14 cellular contexts compared by ENCODE assay signal in the genomic region with DNA sequence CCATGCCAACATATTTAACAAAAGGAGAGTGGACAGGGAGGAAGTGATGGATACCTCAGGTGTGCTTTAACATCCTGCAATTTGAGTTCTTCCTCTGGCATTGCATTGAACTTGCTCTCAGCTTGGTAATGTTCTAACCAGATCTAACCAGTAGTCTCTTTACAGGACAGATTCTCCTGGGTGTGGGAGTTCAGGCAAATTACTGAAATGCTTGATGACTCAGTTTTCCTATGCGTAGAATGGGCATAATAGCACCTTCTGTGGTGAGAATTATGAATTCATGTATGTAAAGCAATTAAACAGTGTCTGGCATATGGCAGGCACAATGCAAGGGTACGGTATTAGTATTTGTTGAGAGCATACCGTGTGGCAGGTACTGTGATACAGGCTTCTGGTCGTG. TPM values are rescaled to one million over a fixed set of nuclear protein-coding genes. Genes with fewer than 3 reads are reported as not detected.
DNase-seq lines count a peak whose midpoint lies in the region; ATAC-seq and TF ChIP-seq lines count a peak whose summit lies in the region.
"Had no signal": no experiment of that assay in that cellular context is flagged by ENCODE, and none has a peak within 500 bp of the region (broad histone marks: within the 10 kb centered on the region; RNA-seq: fewer than 3 reads in every experiment).

No MANE protein-coding gene starts in this region.

- H3K79me2 ChIP-seq in Karpas-422 (ENCODE audit: low read length) = peaks cover 85% of the 10 kb centered on the region
- H3K79me2 ChIP-seq in neural progenitor cell (ENCODE audit: low read depth) = peaks cover 84% of the 10 kb centered on the region

- intact Hi-C loops in activated T-helper 2 cell treated with anti-CD3 and anti-CD28 coated beads, Interferon-gamma antibody, Interleukin-2, Interleukin-4, amounts not matched to agents 10 μg/mL and 5 μg/mL and 100 μg/mL, durations not matched to agents 14 hours and 24 hours and 36 hours (cut with micrococcal nuclease) = loop anchor here (1.0 to 10.0 kb wide), 6 partner anchors 52 to 769 kb away; no protein-coding TSS in a partner anchor

- H2AFZ ChIP-seq in Karpas-422 (ENCODE audit: low read length) (no peak overlapping the region), neural progenitor cell (replicated peaks) (no peak overlapping the region)

- H4K20me1 ChIP-seq in Karpas-422 (ENCODE audit: insufficient read depth, low read depth, low read length) = no peaks in the 10 kb centered on the region
- H4K20me1 ChIP-seq in neural progenitor cell (ENCODE audit: low read depth) = peaks cover 32% of the 10 kb centered on the region

- H3K4me2 ChIP-seq in Karpas-422 (ENCODE audit: low read depth, low read length, poor library complexity, severe bottlenecking) (peak overlapping the region; percentile 91), neural progenitor cell (no peak overlapping the region)

- no peaks in the 10 kb centered on the region for H3K9me2 ChIP-seq in Karpas-422 (replicated peaks; ENCODE audit: insufficient read depth, low read length)

- H3K4me3 ChIP-seq in Karpas-422 (ENCODE audit: low read length) (peak overlapping the region; percentile 89), neural progenitor cell (no peak overlapping the region)

- H3K27me3 ChIP-seq in Karpas-422 (ENCODE audit: low read length) (no peaks in the 10 kb centered on the region), neural progenitor cell (no peaks in the 10 kb centered on the region)

- H3K4me1 ChIP-seq in Karpas-422 (ENCODE audit: low read length) (peaks cover 81% of the 10 kb centered on the region), neural progenitor cell (peaks cover 28% of the 10 kb centered on the region)

- H3K27me3 Mint-ChIP-seq in activated naive CD4-positive, alpha-beta T cell treated with anti-CD3 and anti-CD28 coated beads, Interleukin-2, amount 50 U/mL, for 24 hours = no peaks in the 10 kb centered on the region
- H3K27me3 Mint-ChIP-seq in activated T-helper 2 cell treated with anti-CD3 and anti-CD28 coated beads, Interferon-gamma antibody, Interleukin-2, Interleukin-4, amounts not matched to agents 10 μg/mL and 5 μg/mL and 100 μg/mL, durations not matched to agents 14 hours and 24 hours and 36 hours (ENCODE audit: low read depth) = no peaks in the 10 kb centered on the region
- peaks cover 2% of the 10 kb centered on the region for H3K27me3 Mint-ChIP-seq in neural progenitor cell (ENCODE audit: insufficient read depth, low read depth)

- peaks cover 30% of the 10 kb centered on the region for H3F3A ChIP-seq in neural progenitor cell (ENCODE audit: low read depth)

- no peaks in the 10 kb centered on the region for H3K9me3 ChIP-seq in Karpas-422 (ENCODE audit: low read length)
- peaks cover 4% of the 10 kb centered on the region for H3K9me3 ChIP-seq in neural progenitor cell (ENCODE audit: low read depth)

- H3K36me3 Mint-ChIP-seq in activated naive CD4-positive, alpha-beta T cell treated with anti-CD3 and anti-CD28 coated beads, Interleukin-2, amount 50 U/mL, for 24 hours = peaks cover 4% of the 10 kb centered on the region
- H3K36me3 Mint-ChIP-seq in activated T-helper 2 cell treated with anti-CD3 and anti-CD28 coated beads, Interferon-gamma antibody, Interleukin-2, Interleukin-4, amounts not matched to agents 10 μg/mL and 5 μg/mL and 100 μg/mL, durations not matched to agents 14 hours and 24 hours and 36 hours (ENCODE audit: low read depth) = peaks cover 41% of the 10 kb centered on the region
- H3K36me3 Mint-ChIP-seq in neural progenitor cell = no peaks in the 10 kb centered on the region
- H3K36me3 Mint-ChIP-seq: mesothelial cell of epicardium had no signal

- peaks cover 25% of the 10 kb centered on the region for H3K36me3 ChIP-seq in Karpas-422 (ENCODE audit: insufficient read depth, low read length)
- no peaks in the 10 kb centered on the region for H3K36me3 ChIP-seq in neural progenitor cell

- H3K27ac ChIP-seq in Karpas-422 (ENCODE audit: low read length) (peak overlapping the region; percentile 91), neural progenitor cell (no peak overlapping the region)

- peak; percentile 41 for ATAC-seq in stimulated activated naive CD8-positive, alpha-beta T cell treated with anti-CD3 and anti-CD28 coated beads, Interleukin-15, Interleukin-2, amounts not matched to agents 100 U/mL and 50 U/mL, for 24 hours
- no peak for ATAC-seq in GM18498 (IDR thresholded peaks at IDR 0.05; ENCODE audit: unreplicated experiment)
- ATAC-seq in GM18520 (IDR thresholded peaks at IDR 0.05; ENCODE audit: unreplicated experiment) = no peak

- H3K27ac Mint-ChIP-seq in activated naive CD4-positive, alpha-beta T cell treated with anti-CD3 and anti-CD28 coated beads, Interleukin-2, amount 50 U/mL, for 24 hours = peak overlapping the region; percentile 46
- peak overlapping the region; percentile 86 for H3K27ac Mint-ChIP-seq in activated T-helper 2 cell treated with anti-CD3 and anti-CD28 coated beads, Interferon-gamma antibody, Interleukin-2, Interleukin-4, amounts not matched to agents 10 μg/mL and 5 μg/mL and 100 μg/mL, durations not matched to agents 14 hours and 24 hours and 36 hours
- H3K27ac Mint-ChIP-seq in neural progenitor cell = no peak overlapping the region
- H3K27ac Mint-ChIP-seq: mesothelial cell of epicardium had no signal

- peak overlapping the region; percentile 23 for H3K4me3 Mint-ChIP-seq in activated naive CD4-positive, alpha-beta T cell treated with anti-CD3 and anti-CD28 coated beads, Interleukin-2, amount 50 U/mL, for 24 hours
- peak overlapping the region; percentile 96 for H3K4me3 Mint-ChIP-seq in activated T-helper 2 cell treated with anti-CD3 and anti-CD28 coated beads, Interferon-gamma antibody, Interleukin-2, Interleukin-4, amounts not matched to agents 10 μg/mL and 5 μg/mL and 100 μg/mL, durations not matched to agents 14 hours and 24 hours and 36 hours (ENCODE audit: low read depth)
- no peak overlapping the region for H3K4me3 Mint-ChIP-seq in neural progenitor cell
- H3K4me3 Mint-ChIP-seq: mesothelial cell of epicardium had no signal

- H3K9ac ChIP-seq in Karpas-422 (ENCODE audit: low read length) (peak overlapping the region; percentile 43), neural progenitor cell (no peak overlapping the region)

- no peak for TF ChIP-seq CTCF in neural progenitor cell (IDR thresholded peaks at IDR 0.05)

- peaks cover 51% of the 10 kb centered on the region for H3K4me1 Mint-ChIP-seq in activated naive CD4-positive, alpha-beta T cell treated with anti-CD3 and anti-CD28 coated beads, Interleukin-2, amount 50 U/mL, for 24 hours
- H3K4me1 Mint-ChIP-seq in activated T-helper 2 cell treated with anti-CD3 and anti-CD28 coated beads, Interferon-gamma antibody, Interleukin-2, Interleukin-4, amounts not matched to agents 10 μg/mL and 5 μg/mL and 100 μg/mL, durations not matched to agents 14 hours and 24 hours and 36 hours (ENCODE audit: low read depth) = peaks cover 52% of the 10 kb centered on the region
- H3K4me1 Mint-ChIP-seq in neural progenitor cell = peaks cover 25% of the 10 kb centered on the region

- DNase-seq in activated naive CD4-positive, alpha-beta T cell treated with Interleukin-2 at 50 U/mL for 16 hours = no peak
- peak; percentile 51 for DNase-seq in Karpas-422
- no peak for DNase-seq in activated T-helper 2 cell treated with anti-CD3 and anti-CD28 coated beads, Interferon-gamma antibody, Interleukin-2, Interleukin-4, amounts not matched to agents 10 μg/mL and 5 μg/mL and 100 μg/mL, durations not matched to agents 14 hours and 24 hours and 36 hours (ENCODE audit: low spot score)
- no peak for DNase-seq in stimulated activated naive CD8-positive, alpha-beta T cell treated with anti-CD3 and anti-CD28 coated beads, Interleukin-15, Interleukin-2, amounts not matched to agents 100 U/mL and 50 U/mL, for 24 hours
- no peak for DNase-seq in neural progenitor cell (ENCODE audit: low spot score)
- DNase-seq: activated CD8-positive, alpha-beta memory T cell treated with anti-CD3 and anti-CD28 coated beads for 24 hours; DMS79; NCI-H2081; NCI-H82; occipital lobe had no signal

- H3K9me3 Mint-ChIP-seq in activated naive CD4-positive, alpha-beta T cell treated with anti-CD3 and anti-CD28 coated beads, Interleukin-2, amount 50 U/mL, for 24 hours = peaks cover 8% of the 10 kb centered on the region
- peaks cover 5% of the 10 kb centered on the region for H3K9me3 Mint-ChIP-seq in activated T-helper 2 cell treated with anti-CD3 and anti-CD28 coated beads, Interferon-gamma antibody, Interleukin-2, Interleukin-4, amounts not matched to agents 10 μg/mL and 5 μg/mL and 100 μg/mL, durations not matched to agents 14 hours and 24 hours and 36 hours
- H3K9me3 Mint-ChIP-seq in neural progenitor cell = peaks cover 5% of the 10 kb centered on the region

RNA-seq across cellular contexts. Expression of a gene that starts 3.6 kb away (rescaled TPM):
- total RNA-seq in Karpas-422 (2014; rRNA removed; shearing (Covaris generic); ENCODE audit: low replicate concordance) = 30.1 and 64.7 TPM in 2 replicates
- total RNA-seq in activated T-helper 2 cell treated with anti-CD3 and anti-CD28 coated beads, Interferon-gamma antibody, Interleukin-2, Interleukin-4, amounts not matched to agents 10 μg/mL and 5 μg/mL and 100 μg/mL, durations not matched to agents 14 hours and 24 hours and 36 hours = 34.9 and 35.0 TPM in 2 replicates
- total RNA-seq in neural progenitor cell (ENCODE audit: low replicate concordance) = 19.7 and 31.5 TPM in 2 replicates
